In the genomic region with DNA sequence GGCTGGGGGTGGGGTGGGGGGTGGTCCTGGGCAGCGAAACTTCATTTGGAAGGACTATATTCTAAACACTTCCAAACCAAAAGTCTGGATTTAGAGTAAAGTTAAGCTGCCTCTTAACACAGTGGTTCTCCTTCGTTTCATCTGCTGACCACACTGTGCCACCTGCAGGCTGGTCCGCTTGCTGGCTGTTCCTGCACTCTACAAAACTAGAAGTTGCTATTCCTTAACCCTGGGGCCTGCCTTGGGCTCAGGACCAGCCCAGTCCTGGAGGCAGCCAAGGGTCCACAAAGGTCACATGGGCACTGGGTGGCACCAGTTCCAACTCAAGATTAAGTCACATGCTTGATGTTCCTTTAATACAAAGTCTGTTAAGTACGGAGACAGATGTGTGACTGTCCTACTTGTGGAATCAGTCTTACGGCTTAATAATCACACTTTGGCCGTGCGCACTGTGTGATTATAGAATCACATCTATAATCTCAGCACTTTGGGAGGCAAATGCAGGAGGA, we compare ENCODE assay signal across 9 cellular contexts.
A peak's percentile ranks its signal among the peaks of the same experiment; 100 is the strongest.
DNase-seq lines count a peak whose midpoint lies in the region; ATAC-seq and TF ChIP-seq lines count a peak whose summit lies in the region.
"Had no signal": no experiment of that assay in that cellular context is flagged by ENCODE, and none has a peak within 500 bp of the region (broad histone marks: within the 10 kb centered on the region; RNA-seq: fewer than 3 reads in every experiment).

No MANE protein-coding gene starts in this region.

- intact Hi-C loops in tibial artery (cut with DNase I; ENCODE audit: low total_unique reads), result no loop called here

- no peak for ATAC-seq in GM18520 (IDR thresholded peaks at IDR 0.05; ENCODE audit: unreplicated experiment)

- no peaks in the 10 kb centered on the region for H3K36me3 ChIP-seq in liver (ENCODE audit: control insufficient read depth in 4 of 4, insufficient read depth in 3 of 4, low read depth in 1 of 4, low read length in 3 of 4)
- peaks cover 0 to 13% (median 0%) of the 10 kb centered on the region in 3 donors for H3K36me3 ChIP-seq in tibial artery

- WGBS in liver, result 79% methylated on average over 7 of the region's 7 CpGs

- TF ChIP-seq RAD21 in liver (IDR thresholded peaks at IDR 0.05), result peak; percentile 83 to 84

- TF ChIP-seq CTCF in liver (IDR thresholded peaks at IDR 0.05; ENCODE audit: low read depth, low read length, missing input control) (peak; percentile 61), tibial artery (IDR thresholded peaks at IDR 0.05) (peak; percentile 73 to 79)

- H3K4me1 ChIP-seq in liver (ENCODE audit: control insufficient read depth in 4 of 4, insufficient read depth in 4 of 4, low read length in 3 of 4) (peaks cover 2 to 21% (median 12%) of the 10 kb centered on the region in 4 donors), tibial artery (peaks cover 0 to 10% (median 6%) of the 10 kb centered on the region in 4 donors)

- H3K9me3 ChIP-seq in liver (ENCODE audit: control insufficient read depth in 4 of 4, low read length in 3 of 4), result no peaks in the 10 kb centered on the region
- no peaks in the 10 kb centered on the region for H3K9me3 ChIP-seq in tibial artery

- peak; percentile 9 for DNase-seq in activated CD4-positive, alpha-beta T cell treated with anti-CD3 and anti-CD28 coated beads, Interleukin-2, amount 50 U/mL, for 1 hour
- DNase-seq in activated CD4-positive, alpha-beta T cell treated with anti-CD3 and anti-CD28 coated beads for 48 hours, result no peak
- DNase-seq in NCI-H2196 treated with DMSO at 0.1 percent for 48 hours (lab: John Stamatoyannopoulos, UW; ENCODE audit: unreplicated experiment) (peak; percentile 51), caudate nucleus (lab: John Stamatoyannopoulos, UW) (peak in 44 of 61 donors; percentile 11 to 70 (median 46)), tibial artery (peak; percentile 84 to 90), NOMO-1 treated with DMSO at 0.1 percent for 48 hours (lab: John Stamatoyannopoulos, UW; ENCODE audit: unreplicated experiment) (no peak)
- DNase-seq: activated T-cell treated with anti-CD3 and anti-CD28 coated beads, Interleukin-2, amount 50 U/mL, for 4 hours had no signal

- H3K9ac ChIP-seq in liver (ENCODE audit: low read depth in 1 of 2, low read length in 2 of 2), result no peak overlapping the region

- no peak overlapping the region for H3K27ac ChIP-seq in caudate nucleus (ENCODE audit: low read depth, low read length)
- H3K27ac ChIP-seq in liver (ENCODE audit: low read depth in 1 of 2, low read length in 2 of 2), result no peak overlapping the region
- H3K27ac ChIP-seq in tibial artery, result peak overlapping the region; percentile 69 to 70

- no peak overlapping the region for H3K4me3 ChIP-seq in liver (ENCODE audit: low read depth in 1 of 3, low read length in 3 of 3)
- H3K4me3 ChIP-seq in tibial artery, result peak overlapping the region in 1 of 2 donors; percentile 9

- H3K27me3 ChIP-seq in liver (ENCODE audit: control insufficient read depth in 4 of 4, insufficient read depth in 4 of 4, low read length in 3 of 4) (no peaks in the 10 kb centered on the region), tibial artery (no peaks in the 10 kb centered on the region)

TF ChIP-seq in liver, 16 proteins besides CTCF, POLR2A, EP300 and RAD21:
- no peak for TF ChIP-seq SP1 (IDR thresholded peaks at IDR 0.05)
- TF ChIP-seq, protein P1, sequence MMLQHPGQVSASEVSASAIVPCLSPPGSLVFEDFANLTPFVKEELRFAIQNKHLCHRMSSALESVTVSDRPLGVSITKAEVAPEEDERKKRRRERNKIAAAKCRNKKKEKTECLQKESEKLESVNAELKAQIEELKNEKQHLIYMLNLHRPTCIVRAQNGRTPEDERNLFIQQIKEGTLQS (IDR thresholded peaks at IDR 0.05), result no peak
- no peak for TF ChIP-seq NR2F2 (IDR thresholded peaks at IDR 0.05)
- no peak for TF ChIP-seq YY1 (IDR thresholded peaks at IDR 0.05)
- TF ChIP-seq, protein P2, sequence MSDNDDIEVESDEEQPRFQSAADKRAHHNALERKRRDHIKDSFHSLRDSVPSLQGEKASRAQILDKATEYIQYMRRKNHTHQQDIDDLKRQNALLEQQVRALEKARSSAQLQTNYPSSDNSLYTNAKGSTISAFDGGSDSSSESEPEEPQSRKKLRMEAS (IDR thresholded peaks at IDR 0.05), result no peak
- TF ChIP-seq, protein P3, sequence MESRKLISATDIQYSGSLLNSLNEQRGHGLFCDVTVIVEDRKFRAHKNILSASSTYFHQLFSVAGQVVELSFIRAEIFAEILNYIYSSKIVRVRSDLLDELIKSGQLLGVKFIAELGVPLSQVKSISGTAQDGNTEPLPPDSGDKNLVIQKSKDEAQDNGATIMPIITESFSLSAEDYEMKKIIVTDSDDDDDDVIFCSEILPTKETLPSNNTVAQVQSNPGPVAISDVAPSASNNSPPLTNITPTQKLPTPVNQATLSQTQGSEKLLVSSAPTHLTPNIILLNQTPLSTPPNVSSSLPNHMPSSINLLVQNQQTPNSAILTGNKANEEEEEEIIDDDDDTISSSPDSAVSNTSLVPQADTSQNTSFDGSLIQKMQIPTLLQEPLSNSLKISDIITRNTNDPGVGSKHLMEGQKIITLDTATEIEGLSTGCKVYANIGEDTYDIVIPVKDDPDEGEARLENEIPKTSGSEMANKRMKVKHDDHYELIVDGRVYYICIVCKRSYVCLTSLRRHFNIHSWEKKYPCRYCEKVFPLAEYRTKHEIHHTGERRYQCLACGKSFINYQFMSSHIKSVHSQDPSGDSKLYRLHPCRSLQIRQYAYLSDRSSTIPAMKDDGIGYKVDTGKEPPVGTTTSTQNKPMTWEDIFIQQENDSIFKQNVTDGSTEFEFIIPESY (IDR thresholded peaks at IDR 0.05), result no peak
- TF ChIP-seq, protein P4, sequence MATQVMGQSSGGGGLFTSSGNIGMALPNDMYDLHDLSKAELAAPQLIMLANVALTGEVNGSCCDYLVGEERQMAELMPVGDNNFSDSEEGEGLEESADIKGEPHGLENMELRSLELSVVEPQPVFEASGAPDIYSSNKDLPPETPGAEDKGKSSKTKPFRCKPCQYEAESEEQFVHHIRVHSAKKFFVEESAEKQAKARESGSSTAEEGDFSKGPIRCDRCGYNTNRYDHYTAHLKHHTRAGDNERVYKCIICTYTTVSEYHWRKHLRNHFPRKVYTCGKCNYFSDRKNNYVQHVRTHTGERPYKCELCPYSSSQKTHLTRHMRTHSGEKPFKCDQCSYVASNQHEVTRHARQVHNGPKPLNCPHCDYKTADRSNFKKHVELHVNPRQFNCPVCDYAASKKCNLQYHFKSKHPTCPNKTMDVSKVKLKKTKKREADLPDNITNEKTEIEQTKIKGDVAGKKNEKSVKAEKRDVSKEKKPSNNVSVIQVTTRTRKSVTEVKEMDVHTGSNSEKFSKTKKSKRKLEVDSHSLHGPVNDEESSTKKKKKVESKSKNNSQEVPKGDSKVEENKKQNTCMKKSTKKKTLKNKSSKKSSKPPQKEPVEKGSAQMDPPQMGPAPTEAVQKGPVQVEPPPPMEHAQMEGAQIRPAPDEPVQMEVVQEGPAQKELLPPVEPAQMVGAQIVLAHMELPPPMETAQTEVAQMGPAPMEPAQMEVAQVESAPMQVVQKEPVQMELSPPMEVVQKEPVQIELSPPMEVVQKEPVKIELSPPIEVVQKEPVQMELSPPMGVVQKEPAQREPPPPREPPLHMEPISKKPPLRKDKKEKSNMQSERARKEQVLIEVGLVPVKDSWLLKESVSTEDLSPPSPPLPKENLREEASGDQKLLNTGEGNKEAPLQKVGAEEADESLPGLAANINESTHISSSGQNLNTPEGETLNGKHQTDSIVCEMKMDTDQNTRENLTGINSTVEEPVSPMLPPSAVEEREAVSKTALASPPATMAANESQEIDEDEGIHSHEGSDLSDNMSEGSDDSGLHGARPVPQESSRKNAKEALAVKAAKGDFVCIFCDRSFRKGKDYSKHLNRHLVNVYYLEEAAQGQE (IDR thresholded peaks at IDR 0.05), result no peak
- no peak for TF ChIP-seq HNF4A (conservative IDR thresholded peaks at IDR 0.05)
- no peak for TF ChIP-seq HNF4G (IDR thresholded peaks at IDR 0.05)

Comparison
In these comparisons a context has a peak if more than half of its experiments do, and no peak if none do; other contexts are left out.
1. DNase-seq: peak in activated CD4-positive, alpha-beta T cell treated with anti-CD3 and anti-CD28 coated beads, Interleukin-2, amount 50 U/mL, for 1 hour (single experiment), NCI-H2196 treated with DMSO at 0.1 percent for 48 hours (single experiment), caudate nucleus (44 of 61) and tibial artery (2 of 2); none in activated CD4-positive, alpha-beta T cell treated with anti-CD3 and anti-CD28 coated beads for 48 hours (single experiment) and NOMO-1 treated with DMSO at 0.1 percent for 48 hours (single experiment).
2. H3K27ac ChIP-seq: peak in tibial artery (2 of 2); none in caudate nucleus (single experiment) and liver (0 of 2).